Comparison of ENCODE assay signal across 11 cellular contexts in the genomic region with DNA sequence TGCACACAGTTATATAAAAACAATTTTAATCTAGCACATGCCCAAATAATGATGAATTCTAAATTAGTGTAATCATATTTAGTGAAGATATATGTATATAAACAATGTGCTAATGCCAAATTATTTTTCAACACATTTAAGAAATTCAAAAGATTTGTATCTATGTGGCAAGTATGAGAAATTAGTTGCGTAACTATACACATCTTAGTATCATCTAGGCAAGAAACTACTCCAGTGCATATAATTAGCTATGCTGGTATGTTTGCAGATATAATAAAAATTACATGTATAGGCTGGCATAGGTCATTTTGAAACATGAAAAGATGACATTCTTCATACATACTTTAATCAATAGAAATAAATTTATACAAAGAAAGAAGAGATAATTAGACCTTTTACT.
"Had no signal": no experiment of that assay in that cellular context is flagged by ENCODE, and none has a peak within 500 bp of the region (broad histone marks: within the 10 kb centered on the region; RNA-seq: fewer than 3 reads in every experiment).

No MANE protein-coding gene starts in this region.

- FAIRE-seq: H1, H54 had no signal

- H3K27ac ChIP-seq: GM23248 had no signal

- H3K4me1 ChIP-seq: HAP-1 had no signal

- DNase-seq: GM23248, GOT3, H7, H9, HCEC 1CT, HFFc6 had no signal

- H3K36me3 ChIP-seq: HAP-1 had no signal

- H3K4me2 ChIP-seq: GM23338 had no signal

- H2AFZ ChIP-seq: GM23248, GM23338 had no signal

- H3K4me3 ChIP-seq: GM23248, GM23338, HAP-1 had no signal

- ATAC-seq: GM23338, HCT116 had no signal

- H3K9ac ChIP-seq: GM23248 had no signal

- H3K9me3 ChIP-seq: HAP-1 had no signal
